In the genomic region with DNA sequence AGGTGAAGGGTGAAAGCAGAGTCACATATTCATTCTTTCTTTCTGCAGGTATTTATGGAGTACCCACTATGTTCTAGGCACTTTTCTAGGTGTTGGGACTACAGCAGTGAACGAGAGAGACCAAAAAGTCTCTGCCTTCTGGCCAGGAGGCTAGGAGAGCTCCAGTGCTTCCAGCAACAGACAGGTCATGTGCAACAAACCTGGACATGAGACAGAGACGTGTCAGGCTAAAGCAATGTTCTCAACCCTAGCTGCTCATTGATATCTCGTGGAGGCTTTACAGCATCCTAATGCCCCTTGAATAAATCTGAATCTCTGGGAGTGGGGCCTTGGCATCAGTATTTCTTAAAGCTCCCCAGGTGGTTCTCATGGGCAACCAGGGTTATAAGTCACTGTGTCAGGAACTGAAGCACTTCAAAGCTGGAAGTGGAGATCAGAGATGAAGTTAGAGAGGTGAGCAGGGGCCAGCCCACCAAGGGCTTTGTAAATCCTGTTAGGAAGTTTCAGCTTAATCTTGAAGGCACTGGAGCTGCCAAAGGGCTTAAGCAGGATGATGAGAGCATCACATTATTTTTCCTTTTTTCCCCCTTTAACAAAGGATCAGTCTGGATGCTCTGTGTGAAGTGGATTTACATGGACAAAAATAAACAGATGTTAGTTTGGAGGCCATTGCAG, we compare ENCODE assay signal across 23 cellular contexts. TPM values are rescaled to one million over a fixed set of nuclear protein-coding genes. Genes with fewer than 3 reads are reported as not detected.
"Had no signal": no experiment of that assay in that cellular context is flagged by ENCODE, and none has a peak within 500 bp of the region (broad histone marks: within the 10 kb centered on the region; RNA-seq: fewer than 3 reads in every experiment).

No MANE protein-coding gene starts in this region.

- H3K9me3 ChIP-seq: prostate gland, right lobe of liver, testis, tibial nerve, upper lobe of right lung, vagina had no signal

- H3K4me3 ChIP-seq: dorsolateral prefrontal cortex, prostate gland, right lobe of liver, testis, tibial nerve, upper lobe of right lung, vagina had no signal

- DNase-seq: cortex of kidney; dorsolateral prefrontal cortex; effector CD8-positive, alpha-beta T cell; head of caudate nucleus; hippocampal formation; left colon; mesendoderm; naive B cell; retina; right lobe of liver; stimulated activated CD4-positive, alpha-beta T cell treated with anti-CD3 and anti-CD28 coated beads, Interleukin-15, amount 100 ng/mL, for 24 hours; stimulated activated CD4-positive, alpha-beta T cell treated with anti-CD3 and anti-CD28 coated beads, Interleukin-1b, Interleukin-23, amount 100 ng/mL, for 48 hours; stimulated activated CD4-positive, alpha-beta T cell treated with anti-CD3 and anti-CD28 coated beads, Interleukin-4, amount 100 ng/mL, for 24 hours; stimulated activated naive CD8-positive, alpha-beta T cell treated with anti-CD3 and anti-CD28 coated beads, Interleukin-15, amount 100 ng/mL, for 72 hours; testis; upper lobe of right lung had no signal

- H3K36me3 ChIP-seq: prostate gland, right lobe of liver, vagina had no signal

- H3K9me3 Mint-ChIP-seq: naive B cell; nephron; stimulated activated memory B cell treated with anti-CD40 and anti-IgM and Interleukin-4, amounts not matched to agents 10 μg/mL and 1 μg/mL and 100 μg/mL, for 72 hours; stimulated activated naive CD8-positive, alpha-beta T cell treated with anti-CD3 and anti-CD28 coated beads, Interleukin-15, amount 100 ng/mL, for 72 hours had no signal

- H3K27ac Mint-ChIP-seq: nephron had no signal

- H3K9ac ChIP-seq: parathyroid adenoma had no signal

- H3K27ac ChIP-seq: dorsolateral prefrontal cortex, parathyroid adenoma, prostate gland, right lobe of liver, testis, tibial nerve, upper lobe of right lung, vagina had no signal

- H3K27me3 Mint-ChIP-seq: naive B cell; stimulated activated memory B cell treated with anti-CD40 and anti-IgM and Interleukin-4, amounts not matched to agents 10 μg/mL and 1 μg/mL and 100 μg/mL, for 72 hours; stimulated activated naive CD8-positive, alpha-beta T cell treated with anti-CD3 and anti-CD28 coated beads, Interleukin-15, amount 100 ng/mL, for 72 hours had no signal

- H2AFZ ChIP-seq: parathyroid adenoma had no signal

- H3K27me3 ChIP-seq: dorsolateral prefrontal cortex, right lobe of liver, testis, tibial nerve, upper lobe of right lung, vagina had no signal

- H3K4me3 Mint-ChIP-seq: naive B cell; nephron; stimulated activated memory B cell treated with anti-CD40 and anti-IgM and Interleukin-4, amounts not matched to agents 10 μg/mL and 1 μg/mL and 100 μg/mL, for 72 hours; stimulated activated naive CD8-positive, alpha-beta T cell treated with anti-CD3 and anti-CD28 coated beads, Interleukin-15, amount 100 ng/mL, for 72 hours had no signal

- ATAC-seq: esophagus mucosa; left colon; right lobe of liver; stimulated activated memory B cell treated with anti-CD40 and anti-IgM and Interleukin-4, amounts not matched to agents 10 μg/mL and 1 μg/mL and 100 μg/mL, for 72 hours; stimulated activated naive CD8-positive, alpha-beta T cell treated with anti-CD3 and anti-CD28 coated beads, Interleukin-15, amount 100 ng/mL, for 72 hours; upper lobe of right lung had no signal

- H3K4me1 ChIP-seq: right lobe of liver, testis, tibial nerve, upper lobe of right lung, vagina had no signal

RNA-seq across cellular contexts. Expression of a gene that starts 36.5 kb away (rescaled TPM):
- total RNA-seq: vagina had no signal
